ENCODE assay signal across 8 cellular contexts in genomic region chr1:197690074-197690473, GRCh38.
"Had no signal": no experiment of that assay in that cellular context is flagged by ENCODE, and none has a peak within 500 bp of the region (broad histone marks: within the 10 kb centered on the region; RNA-seq: fewer than 3 reads in every experiment).

No MANE protein-coding gene starts in this region.

- FAIRE-seq: H1, H54, HTR-8/SVneo had no signal

- ATAC-seq: GM23338 had no signal

- H3K27ac Mint-ChIP-seq: GM23338, H9 had no signal

- DNase-seq: H9, HCEC 1CT, IMR-90, KBM-7 had no signal

- H3K4me3 ChIP-seq: GM23338 had no signal
